29 cellular contexts compared by ENCODE assay signal in genomic region chr1:183082650-183083049, GRCh38. TPM values are rescaled to one million over a fixed set of nuclear protein-coding genes. Genes with fewer than 3 reads are reported as not detected.
"Had no signal": no experiment of that assay in that cellular context is flagged by ENCODE, and none has a peak within 500 bp of the region (broad histone marks: within the 10 kb centered on the region; RNA-seq: fewer than 3 reads in every experiment).

No MANE protein-coding gene starts in this region.

- H3K27ac ChIP-seq: ascending aorta, esophagus muscularis mucosa, foreskin keratinocyte, gastrocnemius medialis, heart right ventricle, hepatocyte had no signal

- H3K36me3 ChIP-seq: ascending aorta, esophagus muscularis mucosa, gastrocnemius medialis, heart right ventricle had no signal

- H3K4me3 Mint-ChIP-seq: activated CD4-positive, alpha-beta memory T cell treated with anti-CD3 and anti-CD28 coated beads, Interleukin-2, amount 10 ng/mL, durations not matched to agents 7 days and 5 days; activated CD4-positive, alpha-beta T cell treated with anti-CD3 and anti-CD28 coated beads, Interleukin-2, amount 10 ng/mL, durations not matched to agents 7 days and 5 days; activated naive CD4-positive, alpha-beta T cell treated with anti-CD3 and anti-CD28 coated beads, Interleukin-2, amount 10 ng/mL, durations not matched to agents 7 days and 5 days; activated naive CD8-positive, alpha-beta T cell treated with anti-CD3 and anti-CD28 coated beads, Interleukin-2, amount 10 ng/mL, durations not matched to agents 7 days and 5 days; activated T-cell treated with anti-CD3 and anti-CD28 coated beads, Interleukin-2, amount 50 U/mL, for 24 hours; activated T-cell treated with anti-CD3 and anti-CD28 coated beads, Interleukin-2, amount 50 U/mL, for 72 hours; brain; central memory CD8-positive, alpha-beta T cell; effector memory CD8-positive, alpha-beta T cell had no signal

- H3K4me1 Mint-ChIP-seq: activated CD4-positive, alpha-beta memory T cell treated with anti-CD3 and anti-CD28 coated beads, Interleukin-2, amount 10 ng/mL, durations not matched to agents 7 days and 5 days; activated CD4-positive, alpha-beta T cell treated with anti-CD3 and anti-CD28 coated beads, Interleukin-2, amount 10 ng/mL, durations not matched to agents 7 days and 5 days; activated naive CD4-positive, alpha-beta T cell treated with anti-CD3 and anti-CD28 coated beads, Interleukin-2, amount 10 ng/mL, durations not matched to agents 7 days and 5 days; activated naive CD8-positive, alpha-beta T cell treated with anti-CD3 and anti-CD28 coated beads, Interleukin-2, amount 10 ng/mL, durations not matched to agents 7 days and 5 days; central memory CD8-positive, alpha-beta T cell had no signal

- DNase-seq: activated CD4-positive, alpha-beta memory T cell treated with anti-CD3 and anti-CD28 coated beads, Interleukin-2, amount 10 ng/mL, durations not matched to agents 7 days and 5 days; activated CD4-positive, alpha-beta T cell treated with anti-CD3 and anti-CD28 coated beads for 1 hour; activated CD4-positive, alpha-beta T cell treated with anti-CD3 and anti-CD28 coated beads for 4 hours; activated CD4-positive, alpha-beta T cell treated with anti-CD3 and anti-CD28 coated beads, Interleukin-2, amount 10 ng/mL, durations not matched to agents 7 days and 5 days; activated CD4-positive, alpha-beta T cell treated with anti-CD3 and anti-CD28 coated beads, Interleukin-2, amount 50 U/mL, for 4 hours; activated CD8-positive, alpha-beta memory T cell treated with anti-CD3 and anti-CD28 coated beads, Interleukin-2, amount 50 U/mL, for 48 hours; activated gamma-delta T cell; activated naive CD4-positive, alpha-beta T cell; activated naive CD4-positive, alpha-beta T cell treated with anti-CD3 and anti-CD28 coated beads, Interleukin-2, amount 10 ng/mL, durations not matched to agents 7 days and 5 days; activated naive CD8-positive, alpha-beta T cell treated with anti-CD3 and anti-CD28 coated beads, Interleukin-2, amount 10 ng/mL, durations not matched to agents 7 days and 5 days; activated T-cell treated with anti-CD3 and anti-CD28 coated beads for 4 hours; activated T-cell treated with anti-CD3 and anti-CD28 coated beads, Interleukin-2, amount 50 U/mL, for 24 hours; activated T-cell treated with anti-CD3 and anti-CD28 coated beads, Interleukin-2, amount 50 U/mL, for 72 hours; cortex of kidney; dermis blood vessel endothelial cell; effector CD4-positive, alpha-beta T cell; effector memory CD8-positive, alpha-beta T cell; erythroblast; foreskin keratinocyte; gastrocnemius medialis; heart right ventricle; T-helper 2 cell had no signal

- FAIRE-seq: colon had no signal

- H3K27ac Mint-ChIP-seq: activated CD4-positive, alpha-beta memory T cell treated with anti-CD3 and anti-CD28 coated beads, Interleukin-2, amount 10 ng/mL, durations not matched to agents 7 days and 5 days; activated CD4-positive, alpha-beta T cell treated with anti-CD3 and anti-CD28 coated beads, Interleukin-2, amount 10 ng/mL, durations not matched to agents 7 days and 5 days; activated naive CD4-positive, alpha-beta T cell treated with anti-CD3 and anti-CD28 coated beads, Interleukin-2, amount 10 ng/mL, durations not matched to agents 7 days and 5 days; activated naive CD4-positive, alpha-beta T cell treated with anti-CD3 and anti-CD28 coated beads, Interleukin-2, amount 50 U/mL, for 72 hours; activated naive CD8-positive, alpha-beta T cell treated with anti-CD3 and anti-CD28 coated beads, Interleukin-2, amount 10 ng/mL, durations not matched to agents 7 days and 5 days; activated T-cell treated with anti-CD3 and anti-CD28 coated beads, Interleukin-2, amount 50 U/mL, for 24 hours; activated T-cell treated with anti-CD3 and anti-CD28 coated beads, Interleukin-2, amount 50 U/mL, for 72 hours; brain; effector memory CD8-positive, alpha-beta T cell had no signal

- ATAC-seq: activated naive CD4-positive, alpha-beta T cell treated with anti-CD3 and anti-CD28 coated beads, Interleukin-2, amount 50 U/mL, for 72 hours; activated T-cell treated with anti-CD3 and anti-CD28 coated beads, Interleukin-2, amount 50 U/mL, for 72 hours; effector memory CD8-positive, alpha-beta T cell; foreskin keratinocyte; gastrocnemius medialis; heart right ventricle had no signal

- H3K27me3 ChIP-seq: ascending aorta, esophagus muscularis mucosa, foreskin keratinocyte, gastrocnemius medialis, heart right ventricle, hepatocyte had no signal

- H3K27me3 Mint-ChIP-seq: brain had no signal

- H3K36me3 Mint-ChIP-seq: activated naive CD4-positive, alpha-beta T cell treated with anti-CD3 and anti-CD28 coated beads, Interleukin-2, amount 10 ng/mL, durations not matched to agents 7 days and 5 days; activated naive CD4-positive, alpha-beta T cell treated with anti-CD3 and anti-CD28 coated beads, Interleukin-2, amount 50 U/mL, for 72 hours; activated naive CD8-positive, alpha-beta T cell treated with anti-CD3 and anti-CD28 coated beads, Interleukin-2, amount 10 ng/mL, durations not matched to agents 7 days and 5 days; brain had no signal

- H3K4me3 ChIP-seq: ascending aorta, esophagus muscularis mucosa, gastrocnemius medialis, heart right ventricle, hepatocyte had no signal

- H3K9me3 ChIP-seq: ascending aorta, esophagus muscularis mucosa, gastrocnemius medialis, heart right ventricle had no signal

- H3K9me3 Mint-ChIP-seq: activated CD4-positive, alpha-beta memory T cell treated with anti-CD3 and anti-CD28 coated beads, Interleukin-2, amount 10 ng/mL, durations not matched to agents 7 days and 5 days; activated CD4-positive, alpha-beta T cell treated with anti-CD3 and anti-CD28 coated beads, Interleukin-2, amount 10 ng/mL, durations not matched to agents 7 days and 5 days; activated naive CD4-positive, alpha-beta T cell treated with anti-CD3 and anti-CD28 coated beads, Interleukin-2, amount 10 ng/mL, durations not matched to agents 7 days and 5 days; activated naive CD4-positive, alpha-beta T cell treated with anti-CD3 and anti-CD28 coated beads, Interleukin-2, amount 50 U/mL, for 72 hours; activated naive CD8-positive, alpha-beta T cell treated with anti-CD3 and anti-CD28 coated beads, Interleukin-2, amount 10 ng/mL, durations not matched to agents 7 days and 5 days; activated T-cell treated with anti-CD3 and anti-CD28 coated beads, Interleukin-2, amount 50 U/mL, for 24 hours; activated T-cell treated with anti-CD3 and anti-CD28 coated beads, Interleukin-2, amount 50 U/mL, for 72 hours; central memory CD8-positive, alpha-beta T cell; effector memory CD8-positive, alpha-beta T cell had no signal

RNA-seq across cellular contexts. Expression of gene LAMC1, which starts 59.4 kb away (rescaled TPM):
- total RNA-seq: activated CD4-positive, alpha-beta T cell treated with anti-CD3 and anti-CD28 coated beads, Interleukin-2, amount 10 ng/mL, durations not matched to agents 7 days and 5 days; activated naive CD4-positive, alpha-beta T cell treated with anti-CD3 and anti-CD28 coated beads, Interleukin-2, amount 50 U/mL, for 72 hours had no signal
